In the genomic region with DNA sequence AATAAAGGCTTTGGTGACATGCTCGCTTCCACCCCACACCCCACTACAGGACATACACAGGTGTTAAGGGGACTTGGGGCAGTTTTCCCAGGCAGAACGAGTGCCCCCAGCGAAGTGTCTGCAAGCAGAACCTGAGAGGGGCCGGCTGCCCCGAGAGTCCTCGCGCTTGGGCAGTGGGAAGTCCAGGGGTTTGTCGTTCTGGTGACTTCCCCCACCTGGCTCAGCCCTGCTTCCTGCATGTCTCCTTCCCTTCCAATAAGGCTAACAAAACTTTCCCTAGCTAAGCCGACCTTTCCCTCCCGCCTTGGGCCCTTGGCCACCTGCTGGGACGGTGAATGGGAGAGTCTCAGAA, we compare ENCODE assay signal across 13 cellular contexts. TPM values are rescaled to one million over a fixed set of nuclear protein-coding genes. Genes with fewer than 3 reads are reported as not detected.
A peak's percentile ranks its signal among the peaks of the same experiment; 100 is the strongest.
DNase-seq lines count a peak whose midpoint lies in the region; ATAC-seq, FAIRE-seq and TF ChIP-seq lines count a peak whose summit lies in the region.
"Had no signal": no experiment of that assay in that cellular context is flagged by ENCODE, and none has a peak within 500 bp of the region (broad histone marks: within the 10 kb centered on the region; RNA-seq: fewer than 3 reads in every experiment).

No MANE protein-coding gene starts in this region.

- TF ChIP-seq EP300 in H1 (IDR thresholded peaks at IDR 0.05; ENCODE audit: borderline replicate concordance in 1 of 2, low read depth in 2 of 2, low read length in 2 of 2): no peak
- no peak for TF ChIP-seq EP300 in upper lobe of left lung (IDR thresholded peaks at IDR 0.05)
- TF ChIP-seq EP300 in SK-N-SH (IDR thresholded peaks at IDR 0.05; ENCODE audit: borderline replicate concordance in 1 of 2, low read depth in 1 of 2, low read length in 1 of 2): no peak

- no peak overlapping the region for H2BK120ac ChIP-seq in H1 (replicated peaks; ENCODE audit: low read depth, low read length)
- no peak overlapping the region for H2BK120ac ChIP-seq in mesendoderm (ENCODE audit: low read depth, low read length)

- H4K20me1 ChIP-seq in H1 (replicated peaks in 1 of 2; ENCODE audit: control insufficient read depth in 1 of 2, insufficient read depth in 2 of 2, low read length in 2 of 2) (no peaks in the 10 kb centered on the region), SK-N-SH (ENCODE audit: insufficient read depth) (no peaks in the 10 kb centered on the region)

- peak overlapping the region in 2 of 4 experiments; percentile 20 to 29; a peak in 1 of 7 replicates for H3K9ac ChIP-seq in H1 (replicated peaks in 1 of 4; ENCODE audit: extremely low read depth in 1 of 4, low read depth in 3 of 4, low read length in 3 of 4)
- H3K9ac ChIP-seq in mesendoderm (ENCODE audit: low read length): no peak overlapping the region
- no peak overlapping the region for H3K9ac ChIP-seq in SK-N-SH

- H3K27ac ChIP-seq in H1 (ENCODE audit: low read depth, low read length) (no peak overlapping the region), mesendoderm (ENCODE audit: low read depth, low read length) (no peak overlapping the region), upper lobe of left lung (peak overlapping the region; percentile 52 to 72 (median 58)), SK-N-SH (ENCODE audit: low read depth in 2 of 2, low read length in 1 of 2) (no peak overlapping the region)
- H3K27ac ChIP-seq: thyroid gland had no signal

- 23% methylated on average over 11 of the region's 11 CpGs; no CpG with 5 or more reads in 1 of the 2 experiments for WGBS in H1 (ENCODE audit: extremely low coverage in 1 of 2, insufficient coverage in 1 of 2, insufficient read length in 1 of 2, insufficient replicate concordance in 2 of 2, low coverage in 1 of 2, low lambda C conversion rate in 2 of 2, missing lambda C conversion rate in 1 of 2), 2 experiments
- WGBS in mesendoderm (ENCODE audit: extremely low coverage, insufficient coverage, low lambda C conversion rate): no CpG with 5 or more reads among the region's 11 CpGs
- WGBS in upper lobe of left lung, 2 donors: 38 to 46% methylated on average over 7 to 11 of the region's 11 CpGs
- 79% methylated on average over 5 of the region's 11 CpGs for WGBS in SK-N-SH (ENCODE audit: low lambda C conversion rate)

- H3K14ac ChIP-seq in H1 (ENCODE audit: insufficient read length): no peak overlapping the region

- H2BK15ac ChIP-seq in H1 (ENCODE audit: low read length): 0 out of 2 replicates have a peak overlapping the region, but pooled peaks have one; percentile 81
- H2BK15ac ChIP-seq in mesendoderm (replicated peaks; ENCODE audit: low read depth): no peak overlapping the region

- H3K4me3 Mint-ChIP-seq in activated CD8-positive, alpha-beta T cell treated with anti-CD3 and anti-CD28 coated beads for 36 hours: peak overlapping the region; percentile 7
- no peak overlapping the region for H3K4me3 Mint-ChIP-seq in activated CD8-positive, alpha-beta T cell treated with anti-CD3 and anti-CD28 coated beads, Interleukin-2, amount 10 ng/mL, durations not matched to agents 7 days and 5 days

- H3K9me3 ChIP-seq in H1 (ENCODE audit: insufficient read depth in 2 of 2, low read depth in 1 of 2, low read length in 1 of 2) (no peaks in the 10 kb centered on the region), upper lobe of left lung (no peaks in the 10 kb centered on the region), SK-N-SH (no peaks in the 10 kb centered on the region)
- H3K9me3 ChIP-seq: thyroid gland had no signal

- peaks cover 44% of the 10 kb centered on the region for H3K27me3 Mint-ChIP-seq in activated CD8-positive, alpha-beta T cell treated with anti-CD3 and anti-CD28 coated beads for 36 hours
- H3K27me3 Mint-ChIP-seq in activated CD8-positive, alpha-beta T cell treated with anti-CD3 and anti-CD28 coated beads, Interleukin-2, amount 10 ng/mL, durations not matched to agents 7 days and 5 days (ENCODE audit: low read depth): peaks cover 50% of the 10 kb centered on the region

- H3K23me2 ChIP-seq in H1 (ENCODE audit: low read depth, low read length): peaks cover 3% of the 10 kb centered on the region; the same call in 1 of the 2 replicates

- no peak for TF ChIP-seq CTCF in activated CD8-positive, alpha-beta T cell treated with anti-CD3 and anti-CD28 coated beads for 36 hours (IDR thresholded peaks at IDR 0.05)
- TF ChIP-seq CTCF in H1 (IDR thresholded peaks at IDR 0.05; ENCODE audit: control extremely low read depth in 1 of 3, insufficient read depth in 1 of 3, low read depth in 1 of 3, low read length in 3 of 3) (no peak), upper lobe of left lung (IDR thresholded peaks at IDR 0.05) (no peak), SK-N-SH (IDR thresholded peaks at IDR 0.05) (no peak)

- intact Hi-C loops in activated CD8-positive, alpha-beta T cell treated with anti-CD3 and anti-CD28 coated beads for 36 hours (cut with micrococcal nuclease): no loop called here

- H3K36me3 Mint-ChIP-seq in activated CD8-positive, alpha-beta T cell treated with anti-CD3 and anti-CD28 coated beads for 36 hours (ENCODE audit: low read depth): no peaks in the 10 kb centered on the region
- H3K36me3 Mint-ChIP-seq in activated CD8-positive, alpha-beta T cell treated with anti-CD3 and anti-CD28 coated beads, Interleukin-2, amount 10 ng/mL, durations not matched to agents 7 days and 5 days (ENCODE audit: low read depth): no peaks in the 10 kb centered on the region

- H3K4me1 Mint-ChIP-seq in activated CD8-positive, alpha-beta T cell treated with anti-CD3 and anti-CD28 coated beads for 36 hours (ENCODE audit: low read depth): peaks cover 4% of the 10 kb centered on the region
- peaks cover 4% of the 10 kb centered on the region for H3K4me1 Mint-ChIP-seq in activated CD8-positive, alpha-beta T cell treated with anti-CD3 and anti-CD28 coated beads, Interleukin-2, amount 10 ng/mL, durations not matched to agents 7 days and 5 days (ENCODE audit: low read depth)

- H3K79me1 ChIP-seq in H1 (ENCODE audit: low read depth, low read length): no peaks in the 10 kb centered on the region
- H3K79me1 ChIP-seq in mesendoderm (ENCODE audit: low read length): no peaks in the 10 kb centered on the region

- H4K5ac ChIP-seq in H1 (ENCODE audit: insufficient read length, low read depth, low read length): no peak overlapping the region
- H4K5ac ChIP-seq in mesendoderm (ENCODE audit: low read length): no peak overlapping the region

- TF ChIP-seq POLR2A in H1 (IDR thresholded peaks at IDR 0.05; ENCODE audit: control extremely low read depth in 1 of 2, low read depth in 2 of 2, low read length in 2 of 2): no peak
- no peak for TF ChIP-seq POLR2A in upper lobe of left lung (IDR thresholded peaks at IDR 0.05)

- H3K27me3 ChIP-seq in H1 (replicated peaks in 1 of 4; ENCODE audit: control insufficient read depth in 3 of 4, extremely low read depth in 1 of 4, insufficient read depth in 3 of 4, low read length in 3 of 4) (peaks cover 0 to 25% (median 18%) of the 10 kb centered on the region in 4 experiments; a peak in 6 of 7 replicates), mesendoderm (ENCODE audit: insufficient read depth, low read length, poor library complexity) (no peaks in the 10 kb centered on the region), upper lobe of left lung (peaks cover 0 to 14% (median 6%) of the 10 kb centered on the region in 4 donors), SK-N-SH (ENCODE audit: insufficient read depth) (peaks cover 16% of the 10 kb centered on the region; the same call in 1 of the 2 replicates)
- H3K27me3 ChIP-seq: thyroid gland had no signal

- H3K4me1 ChIP-seq in H1 (replicated peaks in 1 of 4; ENCODE audit: control insufficient read depth in 3 of 4, insufficient read depth in 4 of 4, low read length in 3 of 4): no peaks in the 10 kb centered on the region; a peak in 3 of 7 replicates
- H3K4me1 ChIP-seq in mesendoderm (ENCODE audit: control insufficient read depth, low read depth, low read length): no peaks in the 10 kb centered on the region
- peaks cover 19 to 32% (median 28%) of the 10 kb centered on the region in 4 donors for H3K4me1 ChIP-seq in upper lobe of left lung
- H3K4me1 ChIP-seq in SK-N-SH (ENCODE audit: control insufficient read depth in 1 of 2, insufficient read depth in 2 of 2, low read depth in 1 of 2, low read length in 1 of 2): peaks cover 0 to 5% of the 10 kb centered on the region in 2 experiments; a peak in 1 of 4 replicates

- no peak overlapping the region for H3K56ac ChIP-seq in H1 (replicated peaks; ENCODE audit: insufficient read length, low read depth, low read length)
- H3K56ac ChIP-seq in mesendoderm (ENCODE audit: low read length): peak overlapping the region; percentile 1

- CTCF ChIA-PET in activated CD8-positive, alpha-beta T cell treated with anti-CD3 and anti-CD28 coated beads for 36 hours (lab: Charles Lee): no interaction called here
- CTCF ChIA-PET in activated CD8-positive, alpha-beta T cell treated with anti-CD3 and anti-CD28 coated beads, Interleukin-2, amount 10 ng/mL, durations not matched to agents 7 days and 5 days (lab: Charles Lee): no interaction called here
- CTCF ChIA-PET in H1 (lab: Charles Lee; ENCODE audit: partially characterized antibody) (interaction anchor here (0.6 to 2.4 kb wide), 8 partner anchors 14 to 309 kb away, joined by 3 to 8 read pairs (median 4); no protein-coding TSS in a partner anchor), SK-N-SH (lab: Yijun Ruan, JAX) (no interaction called here)

- no peaks in the 10 kb centered on the region for H3F3A ChIP-seq in SK-N-SH (replicated peaks; ENCODE audit: insufficient read depth)

- H3K36me3 ChIP-seq in H1 (ENCODE audit: control insufficient read depth in 2 of 4, insufficient read depth in 4 of 4, low read length in 3 of 4) (no peaks in the 10 kb centered on the region), mesendoderm (ENCODE audit: control insufficient read depth, insufficient read depth, low read length) (no peaks in the 10 kb centered on the region), upper lobe of left lung (no peaks in the 10 kb centered on the region), SK-N-SH (replicated peaks in 1 of 2; ENCODE audit: control insufficient read depth in 1 of 2, insufficient read depth in 2 of 2, low read length in 1 of 2) (no peaks in the 10 kb centered on the region)
- H3K36me3 ChIP-seq: thyroid gland had no signal

- no peak for ATAC-seq in activated CD8-positive, alpha-beta T cell treated with anti-CD3 and anti-CD28 coated beads for 36 hours
- no peak for ATAC-seq in activated CD8-positive, alpha-beta T cell treated with anti-CD3 and anti-CD28 coated beads, Interleukin-2, amount 10 ng/mL, durations not matched to agents 7 days and 5 days
- ATAC-seq in upper lobe of left lung (ENCODE audit: low FRiP score in 2 of 2): peak in 1 of 2 donors; percentile 45

- H2BK20ac ChIP-seq in H1 (ENCODE audit: low read length): no peak overlapping the region

- H2AFZ ChIP-seq in H1 (ENCODE audit: low read length): no peak overlapping the region
- H2AFZ ChIP-seq in SK-N-SH (ENCODE audit: low read depth): no peak overlapping the region

- H4K91ac ChIP-seq in H1 (replicated peaks; ENCODE audit: insufficient read length, low read length): peak overlapping the region; percentile 8

- H3K27ac Mint-ChIP-seq in activated CD8-positive, alpha-beta T cell treated with anti-CD3 and anti-CD28 coated beads for 36 hours: no peak overlapping the region
- no peak overlapping the region for H3K27ac Mint-ChIP-seq in activated CD8-positive, alpha-beta T cell treated with anti-CD3 and anti-CD28 coated beads, Interleukin-2, amount 10 ng/mL, durations not matched to agents 7 days and 5 days

- POLR2A ChIA-PET in activated CD8-positive, alpha-beta T cell treated with anti-CD3 and anti-CD28 coated beads for 36 hours (lab: Charles Lee): interaction anchor here (1.3 kb wide), 1 partner anchor 66 kb away, joined by 4 read pairs; the partner anchor contains the start of gene CCDC186
- POLR2A ChIA-PET in activated CD8-positive, alpha-beta T cell treated with anti-CD3 and anti-CD28 coated beads, Interleukin-2, amount 10 ng/mL, durations not matched to agents 7 days and 5 days (lab: Charles Lee): no interaction called here
- POLR2A ChIA-PET in H1 (lab: Charles Lee; ENCODE audit: partially characterized antibody) (interaction anchor here (0.7 to 1.3 kb wide), 4 partner anchors 10 to 279 kb away, joined by 3 to 5 read pairs (median 4); no protein-coding TSS in a partner anchor), SK-N-SH (lab: Yijun Ruan, JAX) (no interaction called here)

- no peaks in the 10 kb centered on the region for H3K9me3 Mint-ChIP-seq in activated CD8-positive, alpha-beta T cell treated with anti-CD3 and anti-CD28 coated beads for 36 hours
- H3K9me3 Mint-ChIP-seq in activated CD8-positive, alpha-beta T cell treated with anti-CD3 and anti-CD28 coated beads, Interleukin-2, amount 10 ng/mL, durations not matched to agents 7 days and 5 days (ENCODE audit: insufficient read depth): no peaks in the 10 kb centered on the region

- no peaks in the 10 kb centered on the region for H3K9me2 ChIP-seq in SK-N-SH

- H3K4ac ChIP-seq in H1 (replicated peaks; ENCODE audit: insufficient read length, low read depth, low read length) (no peak overlapping the region), mesendoderm (ENCODE audit: low read depth, low read length) (no peak overlapping the region)

- no peak for DNase-seq in activated CD8-positive, alpha-beta T cell treated with anti-CD3 and anti-CD28 coated beads for 36 hours
- DNase-seq in activated CD8-positive, alpha-beta T cell treated with anti-CD3 and anti-CD28 coated beads, Interleukin-2, amount 10 ng/mL, durations not matched to agents 7 days and 5 days: no peak
- DNase-seq in H1 (ENCODE audit: low read depth in 1 of 2, low spot score in 2 of 2) (peak in 1 of 2 experiments; percentile 70), mesendoderm (no peak), upper lobe of left lung (no peak), SK-N-SH (no peak), NAMALWA (ENCODE audit: low spot score) (no peak), COR-L47 (lab: John Stamatoyannopoulos, UW) (no peak)
- DNase-seq: NCI-H2029 treated with DMSO at 0.1 percent for 48 hours had no signal

- peak overlapping the region; percentile 94; the same call in 1 of the 2 replicates for H4K8ac ChIP-seq in H1 (ENCODE audit: extremely low read depth, insufficient read depth, low read length)
- H4K8ac ChIP-seq in mesendoderm (ENCODE audit: low read depth, low read length): no peak overlapping the region

- no peak overlapping the region for H2BK12ac ChIP-seq in H1 (ENCODE audit: low read depth, low read length)

- H3K4me2 ChIP-seq in H1 (ENCODE audit: insufficient read depth in 1 of 2, low read depth in 2 of 2, low read length in 2 of 2) (peak overlapping the region; percentile 53 to 86), mesendoderm (ENCODE audit: low read length) (peak overlapping the region; percentile 45), SK-N-SH (no peak overlapping the region)

- H2BK5ac ChIP-seq in H1 (ENCODE audit: low read depth, low read length) (no peak overlapping the region), mesendoderm (ENCODE audit: low read length) (no peak overlapping the region)

- no peaks in the 10 kb centered on the region for H3K79me2 ChIP-seq in H1 (ENCODE audit: control insufficient read depth in 1 of 2, insufficient read depth in 2 of 2, low read length in 2 of 2)
- H3K79me2 ChIP-seq in mesendoderm (ENCODE audit: control insufficient read depth, insufficient read depth, low read length): no peaks in the 10 kb centered on the region
- H3K79me2 ChIP-seq in SK-N-SH (ENCODE audit: insufficient read depth): no peaks in the 10 kb centered on the region

- no peak overlapping the region for H2AK5ac ChIP-seq in H1 (ENCODE audit: low read depth, low read length)
- no peak overlapping the region for H2AK5ac ChIP-seq in mesendoderm (ENCODE audit: low read length)

- H3K4me3 ChIP-seq in H1 (ENCODE audit: extremely low read depth in 1 of 4, insufficient read depth in 2 of 4, low read depth in 3 of 4, low read length in 4 of 4) (peak overlapping the region; percentile 44 to 72 (median 62)), mesendoderm (ENCODE audit: low read length) (no peak overlapping the region), upper lobe of left lung (peak overlapping the region in 3 of 4 donors; percentile 53 to 67 (median 53)), SK-N-SH (ENCODE audit: low read depth in 2 of 2, low read length in 1 of 2) (no peak overlapping the region)

- H3K23ac ChIP-seq in H1 (ENCODE audit: insufficient read length) (no peak overlapping the region), mesendoderm (ENCODE audit: low read length) (no peak overlapping the region)

- FAIRE-seq in H1 (lab: Jason Lieb, UNC): no peak
- FAIRE-seq: colon, frontal cortex had no signal

- H3K18ac ChIP-seq in H1 (ENCODE audit: extremely low read depth, low read length) (peak overlapping the region; percentile 2; the same call in 1 of the 2 replicates), mesendoderm (ENCODE audit: low read length) (no peak overlapping the region)

- TF ChIP-seq RAD21 in H1 (IDR thresholded peaks at IDR 0.05 in 1 of 2, conservative IDR thresholded peaks at IDR 0.05 in 1 of 2; ENCODE audit: low read depth in 2 of 2, low read length in 2 of 2): no peak
- TF ChIP-seq RAD21 in SK-N-SH (IDR thresholded peaks at IDR 0.05; ENCODE audit: low read length): no peak

RNA-seq across cellular contexts. Expression of gene VWA2, which starts 0.9 kb away (rescaled TPM):
- not detected for total RNA-seq in activated CD8-positive, alpha-beta T cell treated with anti-CD3 and anti-CD28 coated beads for 36 hours
- total RNA-seq in activated CD8-positive, alpha-beta T cell treated with anti-CD3 and anti-CD28 coated beads, Interleukin-2, amount 10 ng/mL, durations not matched to agents 7 days and 5 days: not detected
- 2.6 and 2.8 TPM in 2 replicates for total RNA-seq in H1 (2021; fragmentation: NEBNext Ultra II Directional; extraction: Animal tissue kit (Norgen Biotek cat#: 25700))
- polyA plus RNA-seq in H1 (2011; rRNA removed): 2.9 and 3.7 TPM in 2 replicates
- polyA plus RNA-seq in H1 (2011; cell fraction: cytosol; rRNA removed): 3.2 TPM
- 5.6 TPM for polyA plus RNA-seq in H1 (2011; cell fraction: nucleus; rRNA removed)
- polyA plus RNA-seq in H1 (2012, experiment 1 of 2): 1.8 to 3.4 TPM (median 2.4 TPM) in 4 replicates
- 0.87 TPM for polyA plus RNA-seq in H1 (2012, experiment 2 of 2)
- polyA plus RNA-seq in H1 (2013, experiment 1 of 2): 1.7 TPM
- 1.5 TPM for polyA plus RNA-seq in H1 (2013, experiment 2 of 2)
- 3.7 and 6.2 TPM in 2 replicates for polyA minus RNA-seq in H1 (2011; rRNA and poly(A)+ RNA removed)
- 2.8 TPM for polyA minus RNA-seq in H1 (2011; cell fraction: cytosol; rRNA and poly(A)+ RNA removed)
- polyA minus RNA-seq in H1 (2011; cell fraction: nucleus; rRNA and poly(A)+ RNA removed): 3.4 TPM
- polyA plus RNA-seq in mesendoderm (2013, experiment 1 of 2): 0.65 TPM
- 0.63 TPM for polyA plus RNA-seq in mesendoderm (2013, experiment 2 of 2)
- total RNA-seq in upper lobe of left lung: 10 to 100 TPM in 4 of 6 donors, 1 to 10 TPM in 2; 8.3 to 17.8 (median 12.4) TPM
- not detected in 2 replicates for polyA plus RNA-seq in SK-N-SH (2012; rRNA removed)
- not detected in 2 replicates for polyA plus RNA-seq in SK-N-SH (2012; cell fraction: cytosol; rRNA removed)
- polyA plus RNA-seq in SK-N-SH (2012; cell fraction: nucleus; rRNA removed): not detected in 2 replicates
- polyA plus RNA-seq: liver had no signal

Comparison
In these comparisons a context has a peak if more than half of its experiments do, and no peak if none do; other contexts are left out.
1. POLR2A ChIA-PET loops: an anchor here in activated CD8-positive, alpha-beta T cell treated with anti-CD3 and anti-CD28 coated beads for 36 hours (1.3 kb wide) and H1 (0.7 to 1.3 kb wide); none called in activated CD8-positive, alpha-beta T cell treated with anti-CD3 and anti-CD28 coated beads, Interleukin-2, amount 10 ng/mL, durations not matched to agents 7 days and 5 days and SK-N-SH.
2. H3K27ac ChIP-seq: peak in upper lobe of left lung (4 of 4); none in H1 (single experiment), mesendoderm (single experiment) and SK-N-SH (0 of 2).
3. H3K4me3 ChIP-seq: peak in H1 (4 of 4) and upper lobe of left lung (3 of 4); none in mesendoderm (single experiment) and SK-N-SH (0 of 2).